ENCODE assay signal across 8 cellular contexts in the genomic region with DNA sequence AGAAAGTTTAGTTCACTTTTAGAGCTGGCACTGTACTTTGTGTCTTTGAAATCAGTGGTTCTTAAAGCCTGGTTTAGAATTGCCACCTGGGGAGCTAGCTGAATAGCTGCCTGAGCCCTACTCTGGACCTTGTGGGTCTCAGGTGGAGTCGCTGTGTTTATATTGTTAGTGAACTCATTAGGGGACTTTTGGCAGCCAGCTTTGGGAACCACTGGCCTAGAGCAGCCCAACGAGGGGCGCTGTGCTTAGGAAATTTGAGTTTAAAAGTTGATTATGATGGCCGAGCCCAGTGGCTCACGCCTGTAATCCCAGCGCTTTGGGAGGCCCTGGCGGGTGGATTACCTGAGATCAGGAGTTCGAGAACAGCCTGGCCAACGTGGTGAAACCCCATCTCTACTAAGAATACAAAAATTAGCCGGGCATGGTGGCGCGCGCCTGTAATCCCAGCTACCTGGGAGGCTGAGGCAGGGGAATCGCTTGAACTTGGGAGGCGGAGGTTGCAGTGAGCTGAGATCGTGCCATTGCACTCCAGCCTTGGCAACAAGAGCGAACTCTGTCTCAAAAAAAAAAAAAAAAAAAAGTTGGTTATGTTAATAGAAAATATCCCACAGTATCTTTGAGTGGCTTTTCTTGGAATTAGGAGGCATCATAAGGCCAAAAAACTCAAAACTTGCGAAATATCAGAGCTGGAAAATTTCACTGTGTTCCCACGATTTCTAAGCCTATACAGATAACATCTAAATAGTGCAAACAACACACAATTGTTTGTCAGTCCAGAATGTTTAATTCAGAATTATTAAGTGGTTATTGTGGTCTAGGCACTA. TPM values are rescaled to one million over a fixed set of nuclear protein-coding genes. Genes with fewer than 3 reads are reported as not detected.
DNase-seq lines count a peak whose midpoint lies in the region; ATAC-seq and TF ChIP-seq lines count a peak whose summit lies in the region.

No MANE protein-coding gene starts in this region.

- H3K4me1 ChIP-seq in BE2C (peaks cover 10% of the 10 kb centered on the region), iPS-18a (ENCODE audit: control insufficient read depth, low read depth, low read length) (no peaks in the 10 kb centered on the region)

- DNase-seq in BE2C: peak; percentile 8
- peak; percentile 2 for DNase-seq in activated effector memory CD4-positive, alpha-beta T cell treated with Interleukin-2 at 50 U/mL for 16 hours
- no peak for DNase-seq in stimulated activated effector memory CD8-positive, alpha-beta T cell treated with anti-CD3 and anti-CD28 coated beads, Interleukin-12 subunit alpha, Interleukin-12 subunit beta, amount 100 ng/mL, for 72 hours (ENCODE audit: low spot score in 2 of 2)
- DNase-seq in hippocampal formation (lab: John Stamatoyannopoulos, UW): no peak

- no peaks in the 10 kb centered on the region for H3K9me3 Mint-ChIP-seq in stimulated activated effector memory CD8-positive, alpha-beta T cell treated with anti-CD3 and anti-CD28 coated beads, Interleukin-12 subunit alpha, Interleukin-12 subunit beta, amount 100 ng/mL, for 72 hours

- H3K36me3 Mint-ChIP-seq in stimulated activated effector memory CD8-positive, alpha-beta T cell treated with anti-CD3 and anti-CD28 coated beads, Interleukin-12 subunit alpha, Interleukin-12 subunit beta, amount 100 ng/mL, for 72 hours: peaks cover 15% of the 10 kb centered on the region

- no peaks in the 10 kb centered on the region for H3K36me3 ChIP-seq in BE2C
- no peaks in the 10 kb centered on the region for H3K36me3 ChIP-seq in iPS-18a (ENCODE audit: control insufficient read depth, low read depth, low read length)

- H3K4me3 ChIP-seq in BE2C (ENCODE audit: low read depth, low read length) (peak overlapping the region; percentile 89), iPS-18a (ENCODE audit: low read length) (peak overlapping the region; percentile 79)

- ATAC-seq in GM19372 (IDR thresholded peaks at IDR 0.05; ENCODE audit: low read depth, unreplicated experiment) (peak; percentile 2), HG03432 (IDR thresholded peaks at IDR 0.05; ENCODE audit: unreplicated experiment) (peak; percentile 3), HG03520 (IDR thresholded peaks at IDR 0.05; ENCODE audit: unreplicated experiment) (no peak)
- peak; percentile 0 for ATAC-seq in stimulated activated effector memory CD8-positive, alpha-beta T cell treated with anti-CD3 and anti-CD28 coated beads, Interleukin-12 subunit alpha, Interleukin-12 subunit beta, amount 100 ng/mL, for 72 hours

- no peaks in the 10 kb centered on the region for H3K9me3 ChIP-seq in BE2C
- H3K9me3 ChIP-seq in iPS-18a (ENCODE audit: control insufficient read depth, low read depth, low read length): no peaks in the 10 kb centered on the region

- H3K4me3 Mint-ChIP-seq in stimulated activated effector memory CD8-positive, alpha-beta T cell treated with anti-CD3 and anti-CD28 coated beads, Interleukin-12 subunit alpha, Interleukin-12 subunit beta, amount 100 ng/mL, for 72 hours: peak overlapping the region; percentile 84

- TF ChIP-seq CTCF in BE2C (IDR thresholded peaks at IDR 0.05; ENCODE audit: low read depth, low read length): 0 out of 2 replicates have a peak, but pooled peaks have one; percentile 5

- peak overlapping the region; percentile 99 for H3K27ac Mint-ChIP-seq in stimulated activated effector memory CD8-positive, alpha-beta T cell treated with anti-CD3 and anti-CD28 coated beads, Interleukin-12 subunit alpha, Interleukin-12 subunit beta, amount 100 ng/mL, for 72 hours

- H3K27ac ChIP-seq in iPS-18a (ENCODE audit: low read length): peak overlapping the region; percentile 40

- H3K4me1 Mint-ChIP-seq in stimulated activated effector memory CD8-positive, alpha-beta T cell treated with anti-CD3 and anti-CD28 coated beads, Interleukin-12 subunit alpha, Interleukin-12 subunit beta, amount 100 ng/mL, for 72 hours: peaks cover 41% of the 10 kb centered on the region

- H3K27me3 ChIP-seq in BE2C: no peaks in the 10 kb centered on the region
- H3K27me3 ChIP-seq in iPS-18a (ENCODE audit: control insufficient read depth, insufficient read depth, low read length): no peaks in the 10 kb centered on the region

- H3K9ac ChIP-seq in iPS-18a (ENCODE audit: low read length): peak overlapping the region; percentile 82

RNA-seq across cellular contexts. Expression of gene MCCC2, which starts 0.8 kb away (rescaled TPM):
- polyA plus RNA-seq in BE2C (2012; ENCODE audit: insufficient read depth, insufficient read length, low read depth): 15.2 TPM

Comparison
In these comparisons a context has a peak if more than half of its experiments do, and no peak if none do; other contexts are left out.
1. DNase-seq: peak in BE2C (single experiment) and activated effector memory CD4-positive, alpha-beta T cell treated with Interleukin-2 at 50 U/mL for 16 hours (single experiment); none in stimulated activated effector memory CD8-positive, alpha-beta T cell treated with anti-CD3 and anti-CD28 coated beads, Interleukin-12 subunit alpha, Interleukin-12 subunit beta, amount 100 ng/mL, for 72 hours (0 of 2) and hippocampal formation (0 of 2).